Comparison of ENCODE assay signal across 23 cellular contexts in genomic region chr5:164185000-164185399, GRCh38.
"Had no signal": no experiment of that assay in that cellular context is flagged by ENCODE, and none has a peak within 500 bp of the region (broad histone marks: within the 10 kb centered on the region; RNA-seq: fewer than 3 reads in every experiment).

No MANE protein-coding gene starts in this region.

- H3K36me3 Mint-ChIP-seq: mesothelial cell of epicardium, naive B cell had no signal

- H3K4me1 Mint-ChIP-seq: naive B cell had no signal

- H3K9me3 Mint-ChIP-seq: dendritic cell treated with granulocyte-macrophage colony-stimulating factor and Interleukin-4, amounts not matched to agents 40 ng/mL and 50 ng/mL, for 4 days; endodermal cell; mesothelial cell of epicardium; naive B cell had no signal

- H3K27ac Mint-ChIP-seq: dendritic cell treated with granulocyte-macrophage colony-stimulating factor and Interleukin-4, amounts not matched to agents 40 ng/mL and 50 ng/mL, for 4 days; effector memory CD8-positive, alpha-beta T cell; endodermal cell; mesothelial cell of epicardium; naive B cell had no signal

- H3K4me3 ChIP-seq: colonic mucosa, esophagus squamous epithelium, gastrocnemius medialis, heart right ventricle, left lung, lower lobe of right lung, mucosa of descending colon had no signal

- H3K4me3 Mint-ChIP-seq: dendritic cell treated with granulocyte-macrophage colony-stimulating factor and Interleukin-4, amounts not matched to agents 40 ng/mL and 50 ng/mL, for 4 days; effector memory CD8-positive, alpha-beta T cell; endodermal cell; mesothelial cell of epicardium; naive B cell had no signal

- H3K4me1 ChIP-seq: colonic mucosa, esophagus squamous epithelium, gastrocnemius medialis, left lung, lower lobe of right lung had no signal

- H3K27me3 ChIP-seq: colonic mucosa, esophagus squamous epithelium, gastrocnemius medialis, heart right ventricle, left lung had no signal

- DNase-seq: colonic mucosa; cortex of kidney; effector CD8-positive, alpha-beta T cell; effector memory CD8-positive, alpha-beta T cell; endodermal cell; erythroblast; esophagus squamous epithelium; foreskin fibroblast; foreskin melanocyte; gastrocnemius medialis; heart right ventricle; hippocampal formation; left cardiac atrium; left lung; left ventricle myocardium superior; lower lobe of right lung; mesenchymal stem cell; mucosa of descending colon; naive B cell had no signal

- H3K27me3 Mint-ChIP-seq: dendritic cell treated with granulocyte-macrophage colony-stimulating factor and Interleukin-4, amounts not matched to agents 40 ng/mL and 50 ng/mL, for 4 days; effector memory CD8-positive, alpha-beta T cell had no signal

- H3K9me3 ChIP-seq: colonic mucosa, esophagus squamous epithelium, gastrocnemius medialis, heart right ventricle, left lung, lower lobe of right lung, mucosa of descending colon had no signal

- ATAC-seq: effector memory CD8-positive, alpha-beta T cell; esophagus mucosa; gastrocnemius medialis; heart right ventricle; left cardiac atrium; left lung; left ventricle myocardium superior; lower lobe of right lung; mucosa of descending colon had no signal

- H3K36me3 ChIP-seq: colonic mucosa, esophagus squamous epithelium, gastrocnemius medialis, heart right ventricle, left lung, lower lobe of right lung had no signal

- H3K27ac ChIP-seq: colonic mucosa, epithelial cell of prostate, esophagus squamous epithelium, gastrocnemius medialis, heart right ventricle, left lung, lower lobe of right lung had no signal
